ENCODE assay signal across 11 cellular contexts in genomic region chr5:78927657-78928282, GRCh38. TPM values are rescaled to one million over a fixed set of nuclear protein-coding genes. Genes with fewer than 3 reads are reported as not detected.
DNase-seq lines count a peak whose midpoint lies in the region; ATAC-seq, FAIRE-seq and TF ChIP-seq lines count a peak whose summit lies in the region.
"Had no signal": no experiment of that assay in that cellular context is flagged by ENCODE, and none has a peak within 500 bp of the region (broad histone marks: within the 10 kb centered on the region; RNA-seq: fewer than 3 reads in every experiment).

No MANE protein-coding gene starts in this region.

- H3K4me3 ChIP-seq in HepG2 (replicated peaks in 1 of 3; ENCODE audit: insufficient read depth in 1 of 3, low read depth in 2 of 3, low read length in 3 of 3), result no peak overlapping the region

- H3K9me3 Mint-ChIP-seq in activated naive CD4-positive, alpha-beta T cell treated with anti-CD3 and anti-CD28 coated beads, Interleukin-2, amount 50 U/mL, for 72 hours, result no peaks in the 10 kb centered on the region
- H3K9me3 Mint-ChIP-seq: CD4-positive, alpha-beta memory T cell had no signal

- intact Hi-C loops in HepG2 (cut with micrococcal nuclease; ENCODE audit: unreplicated experiment), result no loop called here

- H4K20me1 ChIP-seq in HepG2 (ENCODE audit: insufficient read depth, low read length), result no peaks in the 10 kb centered on the region

- H3K9ac ChIP-seq in HepG2 (ENCODE audit: insufficient read depth, low read depth, low read length), result no peak overlapping the region

- 94% methylated on average over 3 of the region's 3 CpGs for WGBS in HepG2 (ENCODE audit: low lambda C conversion rate)

- in situ Hi-C loops in HepG2 (cut with HindIII; ENCODE audit: extremely low pct_ligation_motif_present, low pct_unique_long_range_greater_than_20kb), result no loop called here

- no peak for TF ChIP-seq RAD21 in HepG2 (CRISPR knock-in tag; IDR thresholded peaks at IDR 0.05)

- H3K27ac Mint-ChIP-seq in activated naive CD4-positive, alpha-beta T cell treated with anti-CD3 and anti-CD28 coated beads, Interleukin-2, amount 50 U/mL, for 72 hours, result peak overlapping the region in 1 of 2 donors; percentile 77
- H3K27ac Mint-ChIP-seq: activated CD4-positive, alpha-beta T cell treated with anti-CD3 and anti-CD28 coated beads for 36 hours had no signal

- H3K27ac ChIP-seq in HepG2 (ENCODE audit: extremely low read length, insufficient read depth, low read length), result no peak overlapping the region

- ATAC-seq in HepG2, result peak; percentile 47
- no peak for ATAC-seq in activated naive CD4-positive, alpha-beta T cell treated with anti-CD3 and anti-CD28 coated beads, Interleukin-2, amount 50 U/mL, for 72 hours
- ATAC-seq in GM18907 (IDR thresholded peaks at IDR 0.05; ENCODE audit: unreplicated experiment), result no peak
- ATAC-seq in GM18498 (IDR thresholded peaks at IDR 0.05; ENCODE audit: unreplicated experiment), result no peak
- ATAC-seq: activated CD4-positive, alpha-beta T cell treated with anti-CD3 and anti-CD28 coated beads for 36 hours had no signal

- TF ChIP-seq CTCF in HepG2 (CRISPR knock-in tag; IDR thresholded peaks at IDR 0.05), result no peak

- no peak for TF ChIP-seq EP300 in HepG2 (IDR thresholded peaks at IDR 0.05; ENCODE audit: low read depth in 2 of 2, low read length in 2 of 2)
- TF ChIP-seq EP300 in HepG2 (CRISPR knock-in tag; IDR thresholded peaks at IDR 0.05; ENCODE audit: borderline replicate concordance), result no peak

- no peaks in the 10 kb centered on the region for H3K36me3 Mint-ChIP-seq in activated naive CD4-positive, alpha-beta T cell treated with anti-CD3 and anti-CD28 coated beads, Interleukin-2, amount 50 U/mL, for 72 hours

- H3K9me3 ChIP-seq in HepG2 (ENCODE audit: low read length), result no peaks in the 10 kb centered on the region

- no TSS peak for BruUV-seq in HepG2 (replicated peaks; lab: Mats Ljungman, UMichigan)

- peak; percentile 52 for FAIRE-seq in HepG2 (lab: Jason Lieb, UNC)

- POLR2A ChIA-PET in HepG2 (lab: Yijun Ruan, JAX), result no interaction called here

- H3K4me2 ChIP-seq in HepG2 (ENCODE audit: low read depth, low read length), result no peak overlapping the region

- H3K79me2 ChIP-seq in HepG2 (ENCODE audit: insufficient read depth, low read length), result no peaks in the 10 kb centered on the region

- no peaks in the 10 kb centered on the region for H3K27me3 ChIP-seq in HepG2 (ENCODE audit: control insufficient read depth in 1 of 2, insufficient read depth in 2 of 2, low read length in 2 of 2)

- peak; percentile 22 for DNase-seq in AG20443 (ENCODE audit: low spot score)
- peak; percentile 79 for DNase-seq in LoVo (ENCODE audit: low spot score)
- DNase-seq in brain pericyte (ENCODE audit: low read depth, low spot score), result peak; percentile 71
- DNase-seq in HepG2 (ENCODE audit: low spot score), result peak; percentile 62
- no peak for DNase-seq in activated naive CD4-positive, alpha-beta T cell treated with anti-CD3 and anti-CD28 coated beads, Interleukin-2, amount 50 U/mL, for 72 hours (ENCODE audit: low spot score in 2 of 2)
- no peak for DNase-seq in NCI-H748 (lab: John Stamatoyannopoulos, UW; ENCODE audit: unreplicated experiment)
- DNase-seq: activated CD4-positive, alpha-beta T cell treated with anti-CD3 and anti-CD28 coated beads for 36 hours; activated naive CD4-positive, alpha-beta T cell treated with Interleukin-2 at 50 U/mL for 16 hours; CD4-positive, alpha-beta memory T cell had no signal

- peaks cover 12% of the 10 kb centered on the region for H3K4me1 ChIP-seq in HepG2 (ENCODE audit: insufficient read depth, low read length)

- no peak overlapping the region for H2AFZ ChIP-seq in HepG2 (ENCODE audit: low read length)

- CTCF ChIA-PET in HepG2 (lab: Yijun Ruan, JAX; ENCODE audit: low intra/inter-chr PET ratio, low total read pairs), result no interaction called here

- no peak for TF ChIP-seq POLR2A in HepG2 (IDR thresholded peaks at IDR 0.05; ENCODE audit: insufficient read depth in 1 of 2, low read depth in 2 of 2, low read length in 2 of 2)

- peaks cover 7 to 30% of the 10 kb centered on the region in 2 experiments; a peak in 3 of 5 replicates for H3K36me3 ChIP-seq in HepG2 (replicated peaks in 1 of 2; ENCODE audit: control insufficient read depth in 1 of 2, insufficient read depth in 2 of 2, low read length in 2 of 2)

TF ChIP-seq in HepG2, 621 proteins besides CTCF, POLR2A, EP300 and RAD21:
- no peak for TF ChIP-seq ZNF784 (CRISPR knock-in tag; IDR thresholded peaks at IDR 0.05; ENCODE audit: borderline replicate concordance)
- no peak for TF ChIP-seq SOX13 (IDR thresholded peaks at IDR 0.05)
- TF ChIP-seq SOX13 (CRISPR knock-in tag; conservative IDR thresholded peaks at IDR 0.05 in 1 of 2, IDR thresholded peaks at IDR 0.05 in 1 of 2), result 0 out of 4 replicates have a peak, but pooled peaks of 1 of the 2 experiments have one; percentile 23
- 0 out of 2 replicates have a peak, but pooled peaks have one; percentile 17 for TF ChIP-seq FOSL1 (CRISPR knock-in tag; IDR thresholded peaks at IDR 0.05; ENCODE audit: borderline replicate concordance)
- TF ChIP-seq FOSL2 (CRISPR knock-in tag; IDR thresholded peaks at IDR 0.05), result peak; percentile 55
- no peak for TF ChIP-seq DR1 (CRISPR knock-in tag; IDR thresholded peaks at IDR 0.05)

RNA-seq across cellular contexts. Expression of gene ARSB, which starts 57.3 kb away (rescaled TPM):
- total RNA-seq in HepG2 (2016; rRNA removed; fragmentation: Illumina TruSeq; extraction: Trizol), result 29.5 and 52.6 TPM in 2 replicates
- total RNA-seq in HepG2 (2016; cell fraction: cytosol; rRNA removed; fragmentation: Illumina TruSeq; extraction: Trizol; ENCODE audit: low read depth), result 31.9 and 35.6 TPM in 2 replicates
- total RNA-seq in HepG2 (2016; cell fraction: insoluble cytoplasmic fraction; rRNA removed; fragmentation: Illumina TruSeq; extraction: Trizol), result 27.5 and 50.9 TPM in 2 replicates
- total RNA-seq in HepG2 (2016; cell fraction: membrane; rRNA removed; fragmentation: Illumina TruSeq; extraction: Trizol), result 31.2 TPM in 2 replicates
- 68.6 and 68.7 TPM in 2 replicates for total RNA-seq in HepG2 (2016; cell fraction: nucleus; rRNA removed; fragmentation: Illumina TruSeq; extraction: Trizol)
- polyA plus RNA-seq in HepG2 (2011; rRNA removed), result 60.8 and 66.4 TPM in 2 replicates
- 47.7 and 50.6 TPM in 2 replicates for polyA plus RNA-seq in HepG2 (2011; cell fraction: cytosol; rRNA removed)
- polyA plus RNA-seq in HepG2 (2011; cell fraction: nucleus; rRNA removed), result 32.8 and 34.4 TPM in 2 replicates
- polyA plus RNA-seq in HepG2 (2012), result 36.1 and 38.1 TPM in 2 replicates
- 6.9 and 7.3 TPM in 2 replicates for polyA plus RNA-seq in HepG2 (2016; cell fraction: cytosol; fragmentation: Illumina TruSeq; extraction: Trizol; ENCODE audit: low read depth)
- 20.7 and 24.7 TPM in 2 replicates for polyA plus RNA-seq in HepG2 (2016; cell fraction: insoluble cytoplasmic fraction; fragmentation: Illumina TruSeq; extraction: Trizol; ENCODE audit: low read depth)
- 10.7 and 11.5 TPM in 2 replicates for polyA plus RNA-seq in HepG2 (2016; cell fraction: membrane; fragmentation: Illumina TruSeq; extraction: Trizol; ENCODE audit: low read depth)
- polyA plus RNA-seq in HepG2 (2016; cell fraction: nucleus; fragmentation: Illumina TruSeq; extraction: Trizol; ENCODE audit: insufficient read depth, low read depth), result 62.9 and 65.1 TPM in 2 replicates
- 13.2 and 89.5 TPM in 2 replicates for polyA minus RNA-seq in HepG2 (2011; rRNA and poly(A)+ RNA removed; ENCODE audit: low replicate concordance)
- polyA minus RNA-seq in HepG2 (2011; cell fraction: cytosol; rRNA and poly(A)+ RNA removed), result 71.8 and 79.4 TPM in 2 replicates
- polyA minus RNA-seq in HepG2 (2011; cell fraction: nucleus; rRNA and poly(A)+ RNA removed), result 74.4 and 82.4 TPM in 2 replicates
- total RNA-seq in activated naive CD4-positive, alpha-beta T cell treated with anti-CD3 and anti-CD28 coated beads, Interleukin-2, amount 50 U/mL, for 72 hours, result 1 to 10 TPM; 5.0 to 8.2 TPM

Comparison
In these comparisons a context has a peak if more than half of its experiments do, and no peak if none do; other contexts are left out.
1. DNase-seq: peak in AG20443 (single experiment), LoVo (single experiment), brain pericyte (single experiment) and HepG2 (single experiment); none in activated naive CD4-positive, alpha-beta T cell treated with anti-CD3 and anti-CD28 coated beads, Interleukin-2, amount 50 U/mL, for 72 hours (0 of 2) and NCI-H748 (single experiment).